Comparison of ENCODE assay signal across 1 cellular context in the genomic region with DNA sequence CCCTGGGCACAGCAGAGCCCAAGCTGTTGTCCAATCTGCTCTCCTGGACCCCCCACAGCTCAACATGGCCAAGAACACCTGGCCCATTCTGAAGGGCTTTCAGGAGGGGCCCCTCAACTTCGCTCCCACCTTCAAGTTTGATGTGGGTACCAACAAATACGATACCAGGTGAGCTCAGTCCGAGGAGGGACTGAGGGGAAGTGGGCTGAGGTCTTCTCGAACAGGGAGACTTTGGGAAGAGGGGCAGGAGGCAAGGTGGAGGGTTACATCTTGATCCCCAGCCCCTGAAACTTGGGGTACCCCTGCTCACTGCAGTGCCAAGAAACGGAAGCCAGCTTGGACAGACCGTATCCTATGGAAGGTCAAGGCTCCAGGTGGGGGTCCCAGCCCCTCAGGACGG.
TF ChIP-seq lines count a peak whose summit lies in the region.

No MANE protein-coding gene starts in this region.

TF ChIP-seq in H1, 55 proteins besides CTCF, POLR2A, EP300 and RAD21:
- no peak for TF ChIP-seq SP1 (IDR thresholded peaks at IDR 0.05; ENCODE audit: low read depth, low read length)
- no peak for TF ChIP-seq CHD1 (IDR thresholded peaks at IDR 0.05; ENCODE audit: low read depth, low read length)
- no peak for TF ChIP-seq SP4 (IDR thresholded peaks at IDR 0.05; ENCODE audit: low read length)
- TF ChIP-seq HDAC2 (IDR thresholded peaks at IDR 0.05; ENCODE audit: borderline replicate concordance in 1 of 2, low read depth in 2 of 2, low read length in 2 of 2), result no peak
- TF ChIP-seq TCF12 (IDR thresholded peaks at IDR 0.05; ENCODE audit: low read depth, low read length), result no peak
- no peak for TF ChIP-seq KDM4A (IDR thresholded peaks at IDR 0.05; ENCODE audit: low read depth, low read length, severe bottlenecking)
- no peak for TF ChIP-seq TAF1 (IDR thresholded peaks at IDR 0.05; ENCODE audit: low read depth, low read length)
- TF ChIP-seq RNF2 (IDR thresholded peaks at IDR 0.05; ENCODE audit: borderline replicate concordance, low read depth, low read length, missing control alignments, poor library complexity, severe bottlenecking), result no peak
- no peak for TF ChIP-seq YY1 (IDR thresholded peaks at IDR 0.05; ENCODE audit: low read depth, low read length)
- no peak for TF ChIP-seq SIN3A (conservative IDR thresholded peaks at IDR 0.05 in 1 of 2, IDR thresholded peaks at IDR 0.05 in 1 of 2; ENCODE audit: low read depth in 1 of 2, low read length in 2 of 2)
- TF ChIP-seq BRCA1 (IDR thresholded peaks at IDR 0.05; ENCODE audit: low read depth, low read length), result no peak
- no peak for TF ChIP-seq POLR2AphosphoS5 (IDR thresholded peaks at IDR 0.05; ENCODE audit: low read depth, low read length)
- TF ChIP-seq CTBP2 (IDR thresholded peaks at IDR 0.05; ENCODE audit: borderline replicate concordance, insufficient read depth, insufficient read length, low read length), result no peak
- TF ChIP-seq TAF7 (optimal IDR thresholded peaks at IDR 0.05; ENCODE audit: borderline replicate concordance, low read depth, low read length), result no peak
- no peak for TF ChIP-seq KDM1A (IDR thresholded peaks at IDR 0.05; ENCODE audit: borderline replicate concordance, low read length)
- TF ChIP-seq, protein P1, sequence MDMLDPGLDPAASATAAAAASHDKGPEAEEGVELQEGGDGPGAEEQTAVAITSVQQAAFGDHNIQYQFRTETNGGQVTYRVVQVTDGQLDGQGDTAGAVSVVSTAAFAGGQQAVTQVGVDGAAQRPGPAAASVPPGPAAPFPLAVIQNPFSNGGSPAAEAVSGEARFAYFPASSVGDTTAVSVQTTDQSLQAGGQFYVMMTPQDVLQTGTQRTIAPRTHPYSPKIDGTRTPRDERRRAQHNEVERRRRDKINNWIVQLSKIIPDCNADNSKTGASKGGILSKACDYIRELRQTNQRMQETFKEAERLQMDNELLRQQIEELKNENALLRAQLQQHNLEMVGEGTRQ (IDR thresholded peaks at IDR 0.05; ENCODE audit: low read length), result no peak
- TF ChIP-seq CHD2 (IDR thresholded peaks at IDR 0.05; ENCODE audit: low read length), result no peak
- TF ChIP-seq, protein P2, sequence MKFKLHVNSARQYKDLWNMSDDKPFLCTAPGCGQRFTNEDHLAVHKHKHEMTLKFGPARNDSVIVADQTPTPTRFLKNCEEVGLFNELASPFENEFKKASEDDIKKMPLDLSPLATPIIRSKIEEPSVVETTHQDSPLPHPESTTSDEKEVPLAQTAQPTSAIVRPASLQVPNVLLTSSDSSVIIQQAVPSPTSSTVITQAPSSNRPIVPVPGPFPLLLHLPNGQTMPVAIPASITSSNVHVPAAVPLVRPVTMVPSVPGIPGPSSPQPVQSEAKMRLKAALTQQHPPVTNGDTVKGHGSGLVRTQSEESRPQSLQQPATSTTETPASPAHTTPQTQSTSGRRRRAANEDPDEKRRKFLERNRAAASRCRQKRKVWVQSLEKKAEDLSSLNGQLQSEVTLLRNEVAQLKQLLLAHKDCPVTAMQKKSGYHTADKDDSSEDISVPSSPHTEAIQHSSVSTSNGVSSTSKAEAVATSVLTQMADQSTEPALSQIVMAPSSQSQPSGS (IDR thresholded peaks at IDR 0.05; ENCODE audit: low read length), result no peak
- TF ChIP-seq, protein P3, sequence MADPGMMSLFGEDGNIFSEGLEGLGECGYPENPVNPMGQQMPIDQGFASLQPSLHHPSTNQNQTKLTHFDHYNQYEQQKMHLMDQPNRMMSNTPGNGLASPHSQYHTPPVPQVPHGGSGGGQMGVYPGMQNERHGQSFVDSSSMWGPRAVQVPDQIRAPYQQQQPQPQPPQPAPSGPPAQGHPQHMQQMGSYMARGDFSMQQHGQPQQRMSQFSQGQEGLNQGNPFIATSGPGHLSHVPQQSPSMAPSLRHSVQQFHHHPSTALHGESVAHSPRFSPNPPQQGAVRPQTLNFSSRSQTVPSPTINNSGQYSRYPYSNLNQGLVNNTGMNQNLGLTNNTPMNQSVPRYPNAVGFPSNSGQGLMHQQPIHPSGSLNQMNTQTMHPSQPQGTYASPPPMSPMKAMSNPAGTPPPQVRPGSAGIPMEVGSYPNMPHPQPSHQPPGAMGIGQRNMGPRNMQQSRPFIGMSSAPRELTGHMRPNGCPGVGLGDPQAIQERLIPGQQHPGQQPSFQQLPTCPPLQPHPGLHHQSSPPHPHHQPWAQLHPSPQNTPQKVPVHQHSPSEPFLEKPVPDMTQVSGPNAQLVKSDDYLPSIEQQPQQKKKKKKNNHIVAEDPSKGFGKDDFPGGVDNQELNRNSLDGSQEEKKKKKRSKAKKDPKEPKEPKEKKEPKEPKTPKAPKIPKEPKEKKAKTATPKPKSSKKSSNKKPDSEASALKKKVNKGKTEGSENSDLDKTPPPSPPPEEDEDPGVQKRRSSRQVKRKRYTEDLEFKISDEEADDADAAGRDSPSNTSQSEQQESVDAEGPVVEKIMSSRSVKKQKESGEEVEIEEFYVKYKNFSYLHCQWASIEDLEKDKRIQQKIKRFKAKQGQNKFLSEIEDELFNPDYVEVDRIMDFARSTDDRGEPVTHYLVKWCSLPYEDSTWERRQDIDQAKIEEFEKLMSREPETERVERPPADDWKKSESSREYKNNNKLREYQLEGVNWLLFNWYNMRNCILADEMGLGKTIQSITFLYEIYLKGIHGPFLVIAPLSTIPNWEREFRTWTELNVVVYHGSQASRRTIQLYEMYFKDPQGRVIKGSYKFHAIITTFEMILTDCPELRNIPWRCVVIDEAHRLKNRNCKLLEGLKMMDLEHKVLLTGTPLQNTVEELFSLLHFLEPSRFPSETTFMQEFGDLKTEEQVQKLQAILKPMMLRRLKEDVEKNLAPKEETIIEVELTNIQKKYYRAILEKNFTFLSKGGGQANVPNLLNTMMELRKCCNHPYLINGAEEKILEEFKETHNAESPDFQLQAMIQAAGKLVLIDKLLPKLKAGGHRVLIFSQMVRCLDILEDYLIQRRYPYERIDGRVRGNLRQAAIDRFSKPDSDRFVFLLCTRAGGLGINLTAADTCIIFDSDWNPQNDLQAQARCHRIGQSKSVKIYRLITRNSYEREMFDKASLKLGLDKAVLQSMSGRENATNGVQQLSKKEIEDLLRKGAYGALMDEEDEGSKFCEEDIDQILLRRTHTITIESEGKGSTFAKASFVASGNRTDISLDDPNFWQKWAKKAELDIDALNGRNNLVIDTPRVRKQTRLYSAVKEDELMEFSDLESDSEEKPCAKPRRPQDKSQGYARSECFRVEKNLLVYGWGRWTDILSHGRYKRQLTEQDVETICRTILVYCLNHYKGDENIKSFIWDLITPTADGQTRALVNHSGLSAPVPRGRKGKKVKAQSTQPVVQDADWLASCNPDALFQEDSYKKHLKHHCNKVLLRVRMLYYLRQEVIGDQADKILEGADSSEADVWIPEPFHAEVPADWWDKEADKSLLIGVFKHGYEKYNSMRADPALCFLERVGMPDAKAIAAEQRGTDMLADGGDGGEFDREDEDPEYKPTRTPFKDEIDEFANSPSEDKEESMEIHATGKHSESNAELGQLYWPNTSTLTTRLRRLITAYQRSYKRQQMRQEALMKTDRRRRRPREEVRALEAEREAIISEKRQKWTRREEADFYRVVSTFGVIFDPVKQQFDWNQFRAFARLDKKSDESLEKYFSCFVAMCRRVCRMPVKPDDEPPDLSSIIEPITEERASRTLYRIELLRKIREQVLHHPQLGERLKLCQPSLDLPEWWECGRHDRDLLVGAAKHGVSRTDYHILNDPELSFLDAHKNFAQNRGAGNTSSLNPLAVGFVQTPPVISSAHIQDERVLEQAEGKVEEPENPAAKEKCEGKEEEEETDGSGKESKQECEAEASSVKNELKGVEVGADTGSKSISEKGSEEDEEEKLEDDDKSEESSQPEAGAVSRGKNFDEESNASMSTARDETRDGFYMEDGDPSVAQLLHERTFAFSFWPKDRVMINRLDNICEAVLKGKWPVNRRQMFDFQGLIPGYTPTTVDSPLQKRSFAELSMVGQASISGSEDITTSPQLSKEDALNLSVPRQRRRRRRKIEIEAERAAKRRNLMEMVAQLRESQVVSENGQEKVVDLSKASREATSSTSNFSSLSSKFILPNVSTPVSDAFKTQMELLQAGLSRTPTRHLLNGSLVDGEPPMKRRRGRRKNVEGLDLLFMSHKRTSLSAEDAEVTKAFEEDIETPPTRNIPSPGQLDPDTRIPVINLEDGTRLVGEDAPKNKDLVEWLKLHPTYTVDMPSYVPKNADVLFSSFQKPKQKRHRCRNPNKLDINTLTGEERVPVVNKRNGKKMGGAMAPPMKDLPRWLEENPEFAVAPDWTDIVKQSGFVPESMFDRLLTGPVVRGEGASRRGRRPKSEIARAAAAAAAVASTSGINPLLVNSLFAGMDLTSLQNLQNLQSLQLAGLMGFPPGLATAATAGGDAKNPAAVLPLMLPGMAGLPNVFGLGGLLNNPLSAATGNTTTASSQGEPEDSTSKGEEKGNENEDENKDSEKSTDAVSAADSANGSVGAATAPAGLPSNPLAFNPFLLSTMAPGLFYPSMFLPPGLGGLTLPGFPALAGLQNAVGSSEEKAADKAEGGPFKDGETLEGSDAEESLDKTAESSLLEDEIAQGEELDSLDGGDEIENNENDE (IDR thresholded peaks at IDR 0.05; ENCODE audit: insufficient replicate concordance, low read length), result no peak
